1 cellular context compared by ENCODE assay signal in the genomic region with DNA sequence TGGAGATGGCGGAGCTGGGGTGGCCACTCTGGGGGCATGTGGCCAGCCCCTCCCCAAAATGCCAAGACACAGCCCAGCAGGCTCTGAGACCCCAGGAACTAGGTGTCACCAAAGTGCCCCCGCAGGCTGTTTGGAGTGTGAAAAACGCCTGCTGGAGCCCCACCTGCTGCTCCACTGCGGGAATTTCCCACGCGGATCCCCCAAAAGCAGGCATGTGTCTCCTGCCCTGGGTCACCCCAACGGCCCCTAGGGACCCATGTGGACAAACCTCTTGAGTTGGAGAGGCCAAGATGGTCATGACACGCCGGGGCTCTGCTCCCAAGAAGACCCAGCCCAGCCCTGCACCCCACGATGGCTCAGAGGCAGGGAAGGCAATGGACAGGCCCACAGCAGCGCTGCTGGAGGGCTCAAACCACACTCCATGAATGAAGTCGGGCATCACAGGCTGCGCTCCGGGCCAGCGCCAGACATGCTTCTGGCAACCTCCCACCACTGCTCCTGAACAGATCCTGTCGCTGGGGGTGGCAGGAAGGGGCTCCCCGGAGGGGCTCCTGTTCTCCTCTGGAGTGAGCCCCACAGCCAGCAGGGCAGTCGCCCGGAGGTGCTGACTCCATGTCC.
TF ChIP-seq lines count a peak whose summit lies in the region.

No MANE protein-coding gene starts in this region.

TF ChIP-seq in endothelial cell of umbilical vein, 7 proteins besides CTCF, POLR2A, EP300 and RAD21:
- TF ChIP-seq GATA2 (IDR thresholded peaks at IDR 0.05; ENCODE audit: insufficient read depth, insufficient read length, low read depth, low read length) (no peak), MYC (IDR thresholded peaks at IDR 0.05; ENCODE audit: low read depth, low read length) (no peak), FOS (IDR thresholded peaks at IDR 0.05; ENCODE audit: borderline replicate concordance, insufficient read depth, low read length) (no peak), JUN (IDR thresholded peaks at IDR 0.05; ENCODE audit: borderline replicate concordance, insufficient read depth, insufficient read length, low read depth) (no peak)
